2 cellular contexts compared by ENCODE assay signal in the genomic region with DNA sequence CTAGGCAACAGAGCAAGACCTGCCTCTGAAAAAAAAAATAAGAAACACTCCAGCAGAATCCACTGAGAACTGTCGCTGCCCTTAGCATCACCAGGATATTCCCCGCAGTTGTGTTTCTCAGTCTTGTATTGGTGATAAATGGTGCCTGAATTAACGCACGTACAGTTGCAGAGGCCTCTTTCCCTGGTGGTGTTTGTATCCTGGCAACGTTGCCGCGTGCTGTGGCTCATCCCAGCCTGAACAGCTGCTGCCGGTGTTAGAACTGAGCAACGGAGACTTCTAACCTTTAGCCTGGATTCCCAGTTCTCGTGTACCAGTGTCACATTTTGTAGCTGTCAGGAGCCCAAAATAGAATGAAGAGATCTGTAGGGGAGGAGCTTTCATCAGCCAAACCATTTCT.
A peak's percentile ranks its signal among the peaks of the same experiment; 100 is the strongest.
TF ChIP-seq lines count a peak whose summit lies in the region.

No MANE protein-coding gene starts in this region.

TF ChIP-seq in liver, 16 proteins besides CTCF, POLR2A, EP300 and RAD21:
- TF ChIP-seq JUND (IDR thresholded peaks at IDR 0.05) (no peak), HNF4A (conservative IDR thresholded peaks at IDR 0.05) (peak in 1 of 2 donors; percentile 23), FOXA1 (IDR thresholded peaks at IDR 0.05) (no peak), GABPA (IDR thresholded peaks at IDR 0.05 in 1 of 2, conservative IDR thresholded peaks at IDR 0.05 in 1 of 2) (no peak), RXRA (IDR thresholded peaks at IDR 0.05) (peak; percentile 79 to 83), SP1 (IDR thresholded peaks at IDR 0.05) (peak; percentile 43), NR2F2 (IDR thresholded peaks at IDR 0.05) (peak; percentile 32), TAF1 (conservative IDR thresholded peaks at IDR 0.05) (no peak), REST (IDR thresholded peaks at IDR 0.05) (no peak)
- TF ChIP-seq, protein P1, sequence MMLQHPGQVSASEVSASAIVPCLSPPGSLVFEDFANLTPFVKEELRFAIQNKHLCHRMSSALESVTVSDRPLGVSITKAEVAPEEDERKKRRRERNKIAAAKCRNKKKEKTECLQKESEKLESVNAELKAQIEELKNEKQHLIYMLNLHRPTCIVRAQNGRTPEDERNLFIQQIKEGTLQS (IDR thresholded peaks at IDR 0.05): no peak
- TF ChIP-seq, protein P2, sequence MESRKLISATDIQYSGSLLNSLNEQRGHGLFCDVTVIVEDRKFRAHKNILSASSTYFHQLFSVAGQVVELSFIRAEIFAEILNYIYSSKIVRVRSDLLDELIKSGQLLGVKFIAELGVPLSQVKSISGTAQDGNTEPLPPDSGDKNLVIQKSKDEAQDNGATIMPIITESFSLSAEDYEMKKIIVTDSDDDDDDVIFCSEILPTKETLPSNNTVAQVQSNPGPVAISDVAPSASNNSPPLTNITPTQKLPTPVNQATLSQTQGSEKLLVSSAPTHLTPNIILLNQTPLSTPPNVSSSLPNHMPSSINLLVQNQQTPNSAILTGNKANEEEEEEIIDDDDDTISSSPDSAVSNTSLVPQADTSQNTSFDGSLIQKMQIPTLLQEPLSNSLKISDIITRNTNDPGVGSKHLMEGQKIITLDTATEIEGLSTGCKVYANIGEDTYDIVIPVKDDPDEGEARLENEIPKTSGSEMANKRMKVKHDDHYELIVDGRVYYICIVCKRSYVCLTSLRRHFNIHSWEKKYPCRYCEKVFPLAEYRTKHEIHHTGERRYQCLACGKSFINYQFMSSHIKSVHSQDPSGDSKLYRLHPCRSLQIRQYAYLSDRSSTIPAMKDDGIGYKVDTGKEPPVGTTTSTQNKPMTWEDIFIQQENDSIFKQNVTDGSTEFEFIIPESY (IDR thresholded peaks at IDR 0.05): no peak
- TF ChIP-seq, protein P3, sequence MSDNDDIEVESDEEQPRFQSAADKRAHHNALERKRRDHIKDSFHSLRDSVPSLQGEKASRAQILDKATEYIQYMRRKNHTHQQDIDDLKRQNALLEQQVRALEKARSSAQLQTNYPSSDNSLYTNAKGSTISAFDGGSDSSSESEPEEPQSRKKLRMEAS (IDR thresholded peaks at IDR 0.05): peak; percentile 61

TF ChIP-seq in HepG2, 621 proteins besides CTCF, POLR2A, EP300 and RAD21:
- TF ChIP-seq FOXM1 (CRISPR knock-in tag; IDR thresholded peaks at IDR 0.05) (no peak), ZNF883 (CRISPR knock-in tag; IDR thresholded peaks at IDR 0.05; ENCODE audit: not compliant biosample characterization) (no peak), ETV5 (CRISPR knock-in tag; IDR thresholded peaks at IDR 0.05; ENCODE audit: borderline replicate concordance) (no peak), CSRNP1 (CRISPR knock-in tag; IDR thresholded peaks at IDR 0.05) (no peak), ZNF782 (CRISPR knock-in tag; IDR thresholded peaks at IDR 0.05; ENCODE audit: borderline replicate concordance) (no peak), ZNF230 (CRISPR knock-in tag; IDR thresholded peaks at IDR 0.05) (no peak), HNRNPL (IDR thresholded peaks at IDR 0.05; ENCODE audit: low read depth, low read length) (no peak), ZNF33A (CRISPR knock-in tag; IDR thresholded peaks at IDR 0.05; ENCODE audit: borderline replicate concordance) (no peak), KMT2B (CRISPR knock-in tag; IDR thresholded peaks at IDR 0.05) (no peak), ZNF160 (CRISPR knock-in tag; IDR thresholded peaks at IDR 0.05) (no peak), ZNF432 (CRISPR knock-in tag; IDR thresholded peaks at IDR 0.05; ENCODE audit: borderline replicate concordance) (no peak)
- TF ChIP-seq, protein P4, sequence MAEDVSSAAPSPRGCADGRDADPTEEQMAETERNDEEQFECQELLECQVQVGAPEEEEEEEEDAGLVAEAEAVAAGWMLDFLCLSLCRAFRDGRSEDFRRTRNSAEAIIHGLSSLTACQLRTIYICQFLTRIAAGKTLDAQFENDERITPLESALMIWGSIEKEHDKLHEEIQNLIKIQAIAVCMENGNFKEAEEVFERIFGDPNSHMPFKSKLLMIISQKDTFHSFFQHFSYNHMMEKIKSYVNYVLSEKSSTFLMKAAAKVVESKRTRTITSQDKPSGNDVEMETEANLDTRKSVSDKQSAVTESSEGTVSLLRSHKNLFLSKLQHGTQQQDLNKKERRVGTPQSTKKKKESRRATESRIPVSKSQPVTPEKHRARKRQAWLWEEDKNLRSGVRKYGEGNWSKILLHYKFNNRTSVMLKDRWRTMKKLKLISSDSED (CRISPR knock-in tag; IDR thresholded peaks at IDR 0.05): no peak
- TF ChIP-seq, protein P5, sequence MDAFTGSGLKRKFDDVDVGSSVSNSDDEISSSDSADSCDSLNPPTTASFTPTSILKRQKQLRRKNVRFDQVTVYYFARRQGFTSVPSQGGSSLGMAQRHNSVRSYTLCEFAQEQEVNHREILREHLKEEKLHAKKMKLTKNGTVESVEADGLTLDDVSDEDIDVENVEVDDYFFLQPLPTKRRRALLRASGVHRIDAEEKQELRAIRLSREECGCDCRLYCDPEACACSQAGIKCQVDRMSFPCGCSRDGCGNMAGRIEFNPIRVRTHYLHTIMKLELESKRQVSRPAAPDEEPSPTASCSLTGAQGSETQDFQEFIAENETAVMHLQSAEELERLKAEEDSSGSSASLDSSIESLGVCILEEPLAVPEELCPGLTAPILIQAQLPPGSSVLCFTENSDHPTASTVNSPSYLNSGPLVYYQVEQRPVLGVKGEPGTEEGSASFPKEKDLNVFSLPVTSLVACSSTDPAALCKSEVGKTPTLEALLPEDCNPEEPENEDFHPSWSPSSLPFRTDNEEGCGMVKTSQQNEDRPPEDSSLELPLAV (CRISPR knock-in tag; conservative IDR thresholded peaks at IDR 0.05; ENCODE audit: low read depth): no peak
TF ChIP-seq in HepG2: peak in this region for 0.
